Comparison of ENCODE assay signal across 17 cellular contexts in genomic region chr4:7027913-7028312, GRCh38. TPM values are rescaled to one million over a fixed set of nuclear protein-coding genes. Genes with fewer than 3 reads are reported as not detected.
DNase-seq lines count a peak whose midpoint lies in the region; ATAC-seq and TF ChIP-seq lines count a peak whose summit lies in the region.
"Had no signal": no experiment of that assay in that cellular context is flagged by ENCODE, and none has a peak within 500 bp of the region (broad histone marks: within the 10 kb centered on the region; RNA-seq: fewer than 3 reads in every experiment).

No MANE protein-coding gene starts in this region.

- peaks cover 3% of the 10 kb centered on the region for H3K4me1 ChIP-seq in IMR-90 (ENCODE audit: control insufficient read depth, insufficient read depth, low read length)
- H3K4me1 ChIP-seq in spleen, result no peaks in the 10 kb centered on the region
- H3K4me1 ChIP-seq in MM.1S (ENCODE audit: low read length), result no peaks in the 10 kb centered on the region

- H3K4me2 ChIP-seq in IMR-90 (ENCODE audit: low read depth, low read length) (no peak overlapping the region), MM.1S (ENCODE audit: low read depth, low read length) (no peak overlapping the region)

- no peak for ATAC-seq in IMR-90 (ENCODE audit: low read depth)

- peaks cover 20% of the 10 kb centered on the region for H3K36me3 Mint-ChIP-seq in activated naive CD4-positive, alpha-beta T cell treated with anti-CD3 and anti-CD28 coated beads, Interleukin-2, amount 50 U/mL, for 24 hours
- no peaks in the 10 kb centered on the region for H3K36me3 Mint-ChIP-seq in glutamatergic neuron (ENCODE audit: unreplicated experiment)
- H3K36me3 Mint-ChIP-seq in Calu3 (ENCODE audit: insufficient read depth, unreplicated experiment), result peaks cover 16% of the 10 kb centered on the region

- no peak overlapping the region for H4K8ac ChIP-seq in IMR-90 (ENCODE audit: low read depth in 2 of 2, low read length in 2 of 2)

- TF ChIP-seq POLR2A in IMR-90 (IDR thresholded peaks at IDR 0.05; ENCODE audit: low read depth, low read length) (no peak), spleen (IDR thresholded peaks at IDR 0.05) (no peak)

- H3K79me2 ChIP-seq in MM.1S (ENCODE audit: low read length), result peaks cover 10% of the 10 kb centered on the region

- no peaks in the 10 kb centered on the region for H3K9me2 ChIP-seq in MM.1S (replicated peaks; ENCODE audit: insufficient read depth, low read length)

- H3K4me3 ChIP-seq in IMR-90 (ENCODE audit: insufficient read depth, low read depth, low read length) (no peak overlapping the region), spleen (no peak overlapping the region), MM.1S (ENCODE audit: low read length) (no peak overlapping the region)
- H3K4me3 ChIP-seq: GM23248 had no signal

- H3K4me1 Mint-ChIP-seq in activated naive CD4-positive, alpha-beta T cell treated with anti-CD3 and anti-CD28 coated beads, Interleukin-2, amount 50 U/mL, for 24 hours, result peaks cover 6% of the 10 kb centered on the region
- H3K4me1 Mint-ChIP-seq in glutamatergic neuron (ENCODE audit: low read depth, unreplicated experiment) (peaks cover 6% of the 10 kb centered on the region), Calu3 (ENCODE audit: low read depth, unreplicated experiment) (no peaks in the 10 kb centered on the region)

- no peak overlapping the region for H3K9ac ChIP-seq in IMR-90 (ENCODE audit: low read depth, low read length)
- H3K9ac ChIP-seq in MM.1S (ENCODE audit: low read length), result no peak overlapping the region
- H3K9ac ChIP-seq: GM23248 had no signal

- no peak overlapping the region for H3K14ac ChIP-seq in IMR-90 (replicated peaks; ENCODE audit: low read depth, low read length)

- H3K9me1 ChIP-seq in IMR-90 (ENCODE audit: insufficient read depth, low read length), result peaks cover 17% of the 10 kb centered on the region

- TF ChIP-seq CTCF in IMR-90 (conservative IDR thresholded peaks at IDR 0.05; ENCODE audit: low read depth, low read length) (no peak), glutamatergic neuron (IDR thresholded peaks at IDR 0.05; ENCODE audit: partially characterized antibody, unreplicated experiment) (no peak), spleen (IDR thresholded peaks at IDR 0.05 in 8 of 11, conservative IDR thresholded peaks at IDR 0.05 in 3 of 11) (no peak), Calu3 (IDR thresholded peaks at IDR 0.05; ENCODE audit: unreplicated experiment) (no peak), MM.1S (IDR thresholded peaks at IDR 0.05; ENCODE audit: low read length) (no peak)

- no peak overlapping the region for H4K91ac ChIP-seq in IMR-90 (ENCODE audit: insufficient read depth, low read depth, low read length)

- H2AK9ac ChIP-seq in IMR-90 (replicated peaks; ENCODE audit: low read depth, low read length, poor library complexity), result no peak overlapping the region

- no TSS peak for BruUV-seq in IMR-90 (replicated peaks; lab: Mats Ljungman, UMichigan)
- BruUV-seq in Calu3 (replicated peaks; lab: Mats Ljungman, UMichigan), result no TSS peak

- H3K23ac ChIP-seq in IMR-90 (ENCODE audit: low read depth, low read length), result no peak overlapping the region

- no peaks in the 10 kb centered on the region; the same call in 1 of the 2 replicates for H4K20me1 ChIP-seq in IMR-90 (ENCODE audit: insufficient read depth, low read length)
- no peaks in the 10 kb centered on the region for H4K20me1 ChIP-seq in MM.1S (ENCODE audit: insufficient read depth, low read length)

- H4K5ac ChIP-seq in IMR-90 (ENCODE audit: low read depth, low read length), result no peak overlapping the region

- TF ChIP-seq RAD21 in IMR-90 (IDR thresholded peaks at IDR 0.05; ENCODE audit: low read length), result no peak

- no peak overlapping the region for H3K4ac ChIP-seq in IMR-90 (ENCODE audit: low read depth, low read length)

- peaks cover 9 to 42% of the 10 kb centered on the region in 2 experiments; a peak in 3 of 4 replicates for H3K79me1 ChIP-seq in IMR-90 (ENCODE audit: low read depth in 1 of 2, low read length in 2 of 2)

- H3K27ac ChIP-seq in IMR-90 (ENCODE audit: insufficient read depth, low read length) (no peak overlapping the region), spleen (no peak overlapping the region), MM.1S (ENCODE audit: low read length) (no peak overlapping the region)
- H3K27ac ChIP-seq: GM23248 had no signal

- H2AFZ ChIP-seq in IMR-90 (replicated peaks; ENCODE audit: low read length, poor library complexity), result no peak overlapping the region
- no peak overlapping the region for H2AFZ ChIP-seq in MM.1S (ENCODE audit: low read length)
- H2AFZ ChIP-seq: GM23248 had no signal

- no peak overlapping the region for H2BK20ac ChIP-seq in IMR-90 (ENCODE audit: low read depth, low read length)

- dilution Hi-C loops in IMR-90 (cut with HindIII; ENCODE audit: low sequenced_read_pairs, unreplicated experiment), result no loop called here

- no peak overlapping the region for H3K18ac ChIP-seq in IMR-90 (ENCODE audit: low read depth, low read length)

- H3K4me3 Mint-ChIP-seq in activated naive CD4-positive, alpha-beta T cell treated with anti-CD3 and anti-CD28 coated beads, Interleukin-2, amount 50 U/mL, for 24 hours, result no peak overlapping the region
- H3K4me3 Mint-ChIP-seq in glutamatergic neuron (ENCODE audit: unreplicated experiment) (no peak overlapping the region), Calu3 (ENCODE audit: low read depth, unreplicated experiment) (no peak overlapping the region)

- in situ Hi-C loops in IMR-90 (cut with MboI; ENCODE audit: low sequenced_read_pairs), result no loop called here

- CTCF ChIA-PET in IMR-90 (lab: Yijun Ruan, JAX) (no interaction called here), Calu3 (lab: Charles Lee) (no interaction called here)

- DNase-seq in activated naive CD4-positive, alpha-beta T cell (lab: John Stamatoyannopoulos, UW), result no peak
- DNase-seq in IMR-90 (no peak), glutamatergic neuron (no peak), spleen (peak; percentile 18), activated gamma-delta T cell (lab: John Stamatoyannopoulos, UW) (no peak), Calu3 (no peak), MM.1S (no peak)
- DNase-seq: DMS53, GM23248, HCEC 1CT, MV-4-11, NCI-H1417 treated with DMSO at 0.1 percent for 48 hours, NCI-H1930, NCI-H2171 treated with DMSO at 0.1 percent for 48 hours, NCI-H774, RPMI8226 had no signal

- WGBS in IMR-90 (ENCODE audit: extremely low coverage in 2 of 2, insufficient read length in 1 of 2), 2 experiments, result 79% methylated on average over 2 of the region's 5 CpGs; no CpG with 5 or more reads in 1 of the 2 experiments
- 82 to 92% (median 91%) methylated on average over 5 of the region's 5 CpGs for WGBS in spleen, 5 donors

- no peaks in the 10 kb centered on the region for H3K9me3 Mint-ChIP-seq in activated naive CD4-positive, alpha-beta T cell treated with anti-CD3 and anti-CD28 coated beads, Interleukin-2, amount 50 U/mL, for 24 hours
- H3K9me3 Mint-ChIP-seq in glutamatergic neuron (ENCODE audit: unreplicated experiment) (peaks cover 4% of the 10 kb centered on the region), Calu3 (ENCODE audit: low read depth, unreplicated experiment) (no peaks in the 10 kb centered on the region)

- intact Hi-C loops in IMR-90 (cut with micrococcal nuclease), result no loop called here
- intact Hi-C loops in spleen (cut with DNase I; ENCODE audit: low total_unique reads), result no loop called here
- intact Hi-C loops in Calu3 (cut with micrococcal nuclease; ENCODE audit: unreplicated experiment), result no loop called here

- H3K9me3 ChIP-seq in IMR-90 (ENCODE audit: control insufficient read depth, insufficient read depth, low read length) (no peaks in the 10 kb centered on the region), spleen (no peaks in the 10 kb centered on the region), MM.1S (replicated peaks; ENCODE audit: insufficient read depth, low read length) (no peaks in the 10 kb centered on the region)

- no peaks in the 10 kb centered on the region for H3K27me3 Mint-ChIP-seq in activated naive CD4-positive, alpha-beta T cell treated with anti-CD3 and anti-CD28 coated beads, Interleukin-2, amount 50 U/mL, for 24 hours
- peaks cover 3% of the 10 kb centered on the region for H3K27me3 Mint-ChIP-seq in glutamatergic neuron (ENCODE audit: unreplicated experiment)
- no peaks in the 10 kb centered on the region for H3K27me3 Mint-ChIP-seq in Calu3 (ENCODE audit: unreplicated experiment)

- peak overlapping the region; percentile 49 for H3K27ac Mint-ChIP-seq in activated naive CD4-positive, alpha-beta T cell treated with anti-CD3 and anti-CD28 coated beads, Interleukin-2, amount 50 U/mL, for 24 hours
- peak overlapping the region; percentile 34 for H3K27ac Mint-ChIP-seq in glutamatergic neuron (ENCODE audit: unreplicated experiment)
- no peak overlapping the region for H3K27ac Mint-ChIP-seq in Calu3 (ENCODE audit: unreplicated experiment)

- H2BK120ac ChIP-seq in IMR-90 (ENCODE audit: low read depth, low read length), result no peak overlapping the region

- H3K27me3 ChIP-seq in IMR-90 (ENCODE audit: control insufficient read depth, insufficient read depth, low read length) (no peaks in the 10 kb centered on the region), spleen (replicated peaks in 1 of 7) (no peaks in the 10 kb centered on the region), MM.1S (replicated peaks; ENCODE audit: insufficient read depth, low read length) (no peaks in the 10 kb centered on the region)

- no peaks in the 10 kb centered on the region for H3F3A ChIP-seq in MM.1S (ENCODE audit: insufficient read depth, low read length)

- H2BK15ac ChIP-seq in IMR-90 (ENCODE audit: low read depth, low read length), result no peak overlapping the region

- H3K36me3 ChIP-seq in IMR-90 (ENCODE audit: control insufficient read depth, insufficient read depth, low read length) (peaks cover 64% of the 10 kb centered on the region), spleen (peaks cover 0 to 100% (median 74%) of the 10 kb centered on the region in 6 donors), MM.1S (replicated peaks; ENCODE audit: insufficient read depth, low read length) (peaks cover 11% of the 10 kb centered on the region)

- peak overlapping the region; percentile 79 for H2BK5ac ChIP-seq in IMR-90 (ENCODE audit: low read depth, low read length, poor library complexity, severe bottlenecking)

- POLR2A ChIA-PET in IMR-90 (lab: Charles Lee; ENCODE audit: unreplicated experiment), result no interaction called here

- H2AK5ac ChIP-seq in IMR-90 (ENCODE audit: low read depth, low read length), result no peak overlapping the region

- no peak overlapping the region for H3K56ac ChIP-seq in IMR-90 (ENCODE audit: extremely low read depth, insufficient read depth, low read length)

RNA-seq across cellular contexts. Expression of gene TADA2B, which starts 15.3 kb away (rescaled TPM):
- total RNA-seq in IMR-90 (2012; rRNA removed), result 6.1 and 8.1 TPM in 2 replicates
- polyA plus RNA-seq in IMR-90 (2012; rRNA removed), result 8.1 and 8.6 TPM in 2 replicates
- polyA plus RNA-seq in IMR-90 (2012; cell fraction: cytosol; rRNA removed), result 5.2 and 6.9 TPM in 2 replicates
- polyA plus RNA-seq in IMR-90 (2012; cell fraction: nucleus; rRNA removed; ENCODE audit: low replicate concordance), result 5.7 and 6.6 TPM in 2 replicates
- total RNA-seq in glutamatergic neuron (ENCODE audit: unreplicated experiment), result 14.3 TPM
- 10 to 100 TPM; 22.6 to 32.2 (median 27.1) TPM for total RNA-seq in spleen
- 10 to 100 TPM in 2 of 3 donors, 1 to 10 TPM in 1; 9.9 to 15.6 (median 10.8) TPM for polyA plus RNA-seq in spleen
- total RNA-seq in Calu3 (2022), result 15.1 and 15.8 TPM in 2 replicates

RNA-seq across cellular contexts. Expression of gene GRPEL1, which starts 40.0 kb away (rescaled TPM):
- total RNA-seq in IMR-90 (2012; rRNA removed) (33.0 and 48.6 TPM in 2 replicates), glutamatergic neuron (ENCODE audit: unreplicated experiment) (14.0 TPM), spleen (10 to 100 TPM; 21.3 to 42.7 (median 32.7) TPM), Calu3 (2022) (32.2 and 40.4 TPM in 2 replicates)
- polyA plus RNA-seq in IMR-90 (2012; rRNA removed) (32.0 and 33.9 TPM in 2 replicates), spleen (10 to 100 TPM; 17.6 to 29.6 (median 23.8) TPM)
- 9.0 and 14.6 TPM in 2 replicates for polyA plus RNA-seq in IMR-90 (2012; cell fraction: cytosol; rRNA removed)
- polyA plus RNA-seq in IMR-90 (2012; cell fraction: nucleus; rRNA removed; ENCODE audit: low replicate concordance), result 5.0 and 19.1 TPM in 2 replicates
